In the genomic region with DNA sequence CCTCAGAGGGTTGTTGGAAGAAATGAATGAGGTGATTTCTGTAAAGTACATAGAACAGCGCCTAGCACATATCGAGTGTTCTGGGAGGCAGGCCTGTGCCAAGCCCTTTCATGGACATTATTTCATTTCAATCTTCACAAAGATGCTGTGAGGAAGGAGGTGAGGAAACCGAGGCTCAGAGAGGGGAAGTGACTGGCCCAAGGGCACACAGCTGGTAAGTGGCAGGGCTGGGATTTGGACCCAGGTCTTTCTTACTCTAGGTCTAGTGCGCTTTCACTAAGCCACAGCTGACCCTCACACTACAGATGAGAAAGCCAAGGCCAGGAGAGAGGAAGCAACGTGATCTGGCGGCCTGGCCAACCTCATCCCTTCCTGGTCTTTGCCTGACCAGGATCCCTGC, we compare ENCODE assay signal across 20 cellular contexts. TPM values are rescaled to one million over a fixed set of nuclear protein-coding genes. Genes with fewer than 3 reads are reported as not detected.
A peak's percentile ranks its signal among the peaks of the same experiment; 100 is the strongest.
DNase-seq lines count a peak whose midpoint lies in the region; ATAC-seq, FAIRE-seq and TF ChIP-seq lines count a peak whose summit lies in the region.
"Had no signal": no experiment of that assay in that cellular context is flagged by ENCODE, and none has a peak within 500 bp of the region (broad histone marks: within the 10 kb centered on the region; RNA-seq: fewer than 3 reads in every experiment).

No MANE protein-coding gene starts in this region.

- TF ChIP-seq CTCF in DND-41 (IDR thresholded peaks at IDR 0.05; ENCODE audit: borderline replicate concordance, extremely low read depth, low read length, poor library complexity, severe bottlenecking) (no peak), K562 (IDR thresholded peaks at IDR 0.05 in 2 of 3, conservative IDR thresholded peaks at IDR 0.05 in 1 of 3; ENCODE audit: insufficient read depth in 2 of 3, low read depth in 1 of 3, low read length in 3 of 3) (no peak), neural cell (IDR thresholded peaks at IDR 0.05; ENCODE audit: poor library complexity, severe bottlenecking) (no peak)

- H3K36me3 Mint-ChIP-seq in activated CD4-positive, alpha-beta T cell treated with anti-CD3 and anti-CD28 coated beads for 36 hours (ENCODE audit: low read depth): peaks cover 4% of the 10 kb centered on the region

- no peaks in the 10 kb centered on the region; the same call in 1 of the 2 replicates for H3K36me3 ChIP-seq in DND-41 (ENCODE audit: insufficient read depth, low read length)
- peaks cover 3% of the 10 kb centered on the region; the same call in 1 of the 3 replicates for H3K36me3 ChIP-seq in K562 (ENCODE audit: control insufficient read depth, insufficient read depth, low read length)
- no peaks in the 10 kb centered on the region for H3K36me3 ChIP-seq in neural cell (ENCODE audit: insufficient read depth, low read length)
- no peaks in the 10 kb centered on the region for H3K36me3 ChIP-seq in GM23248 (ENCODE audit: low read depth)
- H3K36me3 ChIP-seq: transverse colon had no signal

- TF ChIP-seq RAD21 in K562 (CRISPR knock-in tag; conservative IDR thresholded peaks at IDR 0.05 in 1 of 2, IDR thresholded peaks at IDR 0.05 in 1 of 2): no peak
- TF ChIP-seq RAD21 in neural cell (conservative IDR thresholded peaks at IDR 0.05): no peak

- BruUV-seq in K562 (replicated peaks; lab: Mats Ljungman, UMichigan): no TSS peak

- H3K4me1 ChIP-seq in DND-41 (ENCODE audit: insufficient read depth, low read length) (peaks cover 21% of the 10 kb centered on the region), K562 (replicated peaks in 1 of 2; ENCODE audit: control insufficient read depth in 2 of 2, insufficient read depth in 2 of 2, low read length in 2 of 2) (peaks cover 0 to 25% of the 10 kb centered on the region in 2 experiments; a peak in 3 of 5 replicates), GM23248 (ENCODE audit: insufficient read depth) (no peaks in the 10 kb centered on the region)

- H4K20me1 ChIP-seq in DND-41 (ENCODE audit: insufficient read depth, low read length) (no peaks in the 10 kb centered on the region), K562 (replicated peaks; ENCODE audit: control insufficient read depth, insufficient read depth, low read length) (peaks cover 6% of the 10 kb centered on the region; the same call in 1 of the 2 replicates), neural cell (ENCODE audit: insufficient read depth) (no peaks in the 10 kb centered on the region), GM23248 (ENCODE audit: insufficient read depth) (no peaks in the 10 kb centered on the region)

- H3K4me2 ChIP-seq in DND-41 (ENCODE audit: insufficient read depth, low read length): peak overlapping the region; percentile 100; the same call in 1 of the 2 replicates
- no peak overlapping the region for H3K4me2 ChIP-seq in K562 (ENCODE audit: insufficient read depth, low read length)
- H3K4me2 ChIP-seq in neural cell (ENCODE audit: low read length): peak overlapping the region; percentile 99
- H3K4me2 ChIP-seq in GM23248 (ENCODE audit: unreplicated experiment): no peak overlapping the region

- no peaks in the 10 kb centered on the region for H3K9me3 ChIP-seq in DND-41 (ENCODE audit: insufficient read depth, low read length, severe bottlenecking)
- no peaks in the 10 kb centered on the region for H3K9me3 ChIP-seq in K562 (replicated peaks; ENCODE audit: control insufficient read depth, insufficient read depth, low read depth, low read length)
- H3K9me3 ChIP-seq in neural cell (ENCODE audit: low read length): no peaks in the 10 kb centered on the region
- no peaks in the 10 kb centered on the region for H3K9me3 ChIP-seq in GM23248 (ENCODE audit: low read depth)
- H3K9me3 ChIP-seq: A549, body of pancreas, gastroesophageal sphincter, mucosa of descending colon, SK-N-SH, transverse colon had no signal

- no peaks in the 10 kb centered on the region for H3K9me2 ChIP-seq in neural cell (ENCODE audit: insufficient read depth, low read length)
- H3K9me2 ChIP-seq in GM23248 (ENCODE audit: insufficient read depth): no peaks in the 10 kb centered on the region
- H3K9me2 ChIP-seq: SK-N-SH had no signal

- POLR2A ChIA-PET in activated CD4-positive, alpha-beta T cell treated with anti-CD3 and anti-CD28 coated beads for 36 hours (lab: Charles Lee): interaction anchor here (0.7 to 0.9 kb wide), 2 partner anchors 21 to 30 kb away, joined by 3 read pairs; a partner anchor contains a TSS
- POLR2A ChIA-PET in K562 (lab: Yijun Ruan, JAX): interaction anchor here (0.7 to 1.7 kb wide), 3 partner anchors 11 to 367 kb away, joined by 3 to 11 read pairs (median 3); a partner anchor contains a TSS

- no peak for DNase-seq in activated CD4-positive, alpha-beta T cell treated with anti-CD3 and anti-CD28 coated beads for 36 hours
- DNase-seq in activated CD4-positive, alpha-beta T cell treated with anti-CD3 and anti-CD28 coated beads for 48 hours: no peak
- DNase-seq in DND-41: no peak
- DNase-seq in K562 (ENCODE audit: extremely low read depth in 1 of 4, low spot score in 3 of 4): no peak
- no peak for DNase-seq in cerebellar nuclear complex (lab: John Stamatoyannopoulos, UW)
- no peak for DNase-seq in GM23248
- DNase-seq: activated gamma-delta T cell, body of pancreas, erythroblast, mucosa of descending colon, NCI-H1436 treated with DMSO at 0.1 percent for 48 hours, SK-N-SH, transverse colon had no signal

- CTCF ChIA-PET in activated CD4-positive, alpha-beta T cell treated with anti-CD3 and anti-CD28 coated beads for 36 hours (lab: Charles Lee): interaction anchor here (0.7 to 4.9 kb wide), 5 partner anchors 9 to 38 kb away, joined by 4 to 37 read pairs (median 4); a partner anchor contains a TSS
- CTCF ChIA-PET in K562 (lab: Yijun Ruan, JAX; ENCODE audit: low intra/inter-chr PET ratio): no interaction called here

- H3K27me3 Mint-ChIP-seq in activated CD4-positive, alpha-beta T cell treated with anti-CD3 and anti-CD28 coated beads for 36 hours: no peaks in the 10 kb centered on the region

- H3K27ac Mint-ChIP-seq in activated CD4-positive, alpha-beta T cell treated with anti-CD3 and anti-CD28 coated beads for 36 hours: no peak overlapping the region

- H2AFZ ChIP-seq in DND-41 (ENCODE audit: low read depth, low read length): no peak overlapping the region
- no peak overlapping the region for H2AFZ ChIP-seq in K562 (ENCODE audit: low read depth, low read length)
- no peak overlapping the region for H2AFZ ChIP-seq in neural cell (ENCODE audit: low read depth, low read length)
- no peak overlapping the region for H2AFZ ChIP-seq in GM23248

- TF ChIP-seq EP300 in K562 (IDR thresholded peaks at IDR 0.05; ENCODE audit: low read length) (no peak), neural cell (conservative IDR thresholded peaks at IDR 0.05; ENCODE audit: poor library complexity, severe bottlenecking) (no peak)

- H3K9me3 Mint-ChIP-seq in activated CD4-positive, alpha-beta T cell treated with anti-CD3 and anti-CD28 coated beads for 36 hours (ENCODE audit: low read depth): no peaks in the 10 kb centered on the region

- H3K27me3 ChIP-seq in DND-41 (ENCODE audit: insufficient read depth, low read length, poor library complexity) (no peaks in the 10 kb centered on the region), K562 (ENCODE audit: control insufficient read depth in 2 of 2, insufficient read depth in 2 of 2, low read length in 2 of 2) (no peaks in the 10 kb centered on the region), neural cell (ENCODE audit: insufficient read depth, low read depth, low read length) (no peaks in the 10 kb centered on the region), GM23248 (replicated peaks; ENCODE audit: insufficient read depth) (no peaks in the 10 kb centered on the region)
- H3K27me3 ChIP-seq: body of pancreas, gastroesophageal sphincter, transverse colon had no signal

- H3K9ac ChIP-seq in DND-41 (ENCODE audit: low read depth, low read length): no peak overlapping the region
- no peak overlapping the region; a peak in 1 of 4 replicates for H3K9ac ChIP-seq in K562 (ENCODE audit: insufficient read depth in 1 of 2, low read depth in 2 of 2, low read length in 2 of 2)
- peak overlapping the region; percentile 91 for H3K9ac ChIP-seq in neural cell (ENCODE audit: low read length)
- H3K9ac ChIP-seq in GM23248: no peak overlapping the region
- H3K9ac ChIP-seq: SK-N-SH had no signal

- no peak for ATAC-seq in activated CD4-positive, alpha-beta T cell treated with anti-CD3 and anti-CD28 coated beads for 36 hours
- ATAC-seq in DND-41 (ENCODE audit: insufficient read depth, low read depth) (no peak), K562 (no peak), GM21447 (IDR thresholded peaks at IDR 0.05; ENCODE audit: unreplicated experiment) (no peak)
- ATAC-seq: A549, body of pancreas, gastroesophageal sphincter, HCT116, mucosa of descending colon had no signal

- intact Hi-C loops in activated CD4-positive, alpha-beta T cell treated with anti-CD3 and anti-CD28 coated beads for 36 hours (cut with DNase I, micrococcal nuclease): loop anchor here in 1 of 2 experiments (5.0 kb wide), 2 partner anchors 489 to 611 kb away; a partner anchor contains a TSS
- intact Hi-C loops in K562 (cut with micrococcal nuclease): no loop called here

- H3K4me1 Mint-ChIP-seq in activated CD4-positive, alpha-beta T cell treated with anti-CD3 and anti-CD28 coated beads for 36 hours: peaks cover 28% of the 10 kb centered on the region

- FAIRE-seq in K562 (lab: Jason Lieb, UNC): no peak
- FAIRE-seq: A549 had no signal

- no peak for TF ChIP-seq POLR2A in K562 (conservative IDR thresholded peaks at IDR 0.05)

- in situ Hi-C loops in K562 (cut with MboI) (no loop called here), GM23248 (cut with MboI) (no loop called here)

- H3K27ac ChIP-seq in DND-41 (ENCODE audit: low read length) (no peak overlapping the region), K562 (ENCODE audit: extremely low read depth, low read depth, low read length) (no peak overlapping the region), neural cell (ENCODE audit: low read length) (no peak overlapping the region), GM23248 (no peak overlapping the region)
- H3K27ac ChIP-seq: A549, body of pancreas, gastroesophageal sphincter, skin epidermis, transverse colon had no signal

- H3F3A ChIP-seq in neural cell (ENCODE audit: insufficient read depth, low read length, poor library complexity, severe bottlenecking) (no peaks in the 10 kb centered on the region), GM23248 (ENCODE audit: insufficient read depth) (no peaks in the 10 kb centered on the region)

- no peaks in the 10 kb centered on the region for H3K9me1 ChIP-seq in K562 (ENCODE audit: control insufficient read depth, insufficient read depth, low read length)

- H3K79me2 ChIP-seq in DND-41 (ENCODE audit: insufficient read depth, low read length): no peaks in the 10 kb centered on the region
- no peaks in the 10 kb centered on the region for H3K79me2 ChIP-seq in K562 (ENCODE audit: control insufficient read depth, insufficient read depth, low read length)
- no peaks in the 10 kb centered on the region for H3K79me2 ChIP-seq in neural cell (replicated peaks; ENCODE audit: insufficient read depth, low read length)
- H3K79me2 ChIP-seq in GM23248 (ENCODE audit: insufficient read depth): no peaks in the 10 kb centered on the region

- H3K4me3 Mint-ChIP-seq in activated CD4-positive, alpha-beta T cell treated with anti-CD3 and anti-CD28 coated beads for 36 hours: peak overlapping the region; percentile 20

- WGBS in K562 (ENCODE audit: insufficient coverage, low coverage, missing lambda C conversion rate): 77% methylated on average over 6 of the region's 6 CpGs
- WGBS in GM23248 (ENCODE audit: low coverage in 1 of 2, low lambda C conversion rate in 2 of 2, missing lambda C conversion rate in 2 of 2), 2 experiments: 87 to 92% methylated on average over 6 of the region's 6 CpGs

- H3K4me3 ChIP-seq in DND-41 (ENCODE audit: low read depth in 1 of 2, low read length in 2 of 2) (no peak overlapping the region), K562 (no peak overlapping the region), neural cell (ENCODE audit: low read length) (peak overlapping the region; percentile 96), GM23248 (no peak overlapping the region)
- H3K4me3 ChIP-seq: A549, body of pancreas, mucosa of descending colon, skin epidermis, transverse colon had no signal

RNA-seq across cellular contexts. Expression of a gene that starts 2.0 kb away (rescaled TPM):
- 1 to 10 TPM; 5.7 to 7.0 TPM for total RNA-seq in activated CD4-positive, alpha-beta T cell treated with anti-CD3 and anti-CD28 coated beads for 36 hours
- total RNA-seq in K562 (2011; cell fraction: chromatin; rRNA removed; ENCODE audit: low replicate concordance): 7.3 and 22.6 TPM in 2 replicates
- 11.1 and 15.2 TPM in 2 replicates for total RNA-seq in K562 (2011; cell fraction: nucleolus; rRNA removed)
- 8.5 and 9.1 TPM in 2 replicates for total RNA-seq in K562 (2011; cell fraction: nucleoplasm; rRNA removed)
- 3.3 and 5.0 TPM in 2 replicates for total RNA-seq in K562 (2014; rRNA removed)
- total RNA-seq in K562 (2014; rRNA removed; fragmentation: Illumina TruSeq; extraction: Trizol): 1.3 and 1.9 TPM in 2 replicates
- 3.2 and 3.4 TPM in 2 replicates for total RNA-seq in K562 (2015; rRNA removed; fragmentation: Illumina TruSeq; extraction: Trizol)
- 4.0 and 4.2 TPM in 2 replicates for total RNA-seq in K562 (2021)
- polyA plus RNA-seq in K562 (2011; rRNA removed): 1.4 and 1.6 TPM in 2 replicates
- polyA plus RNA-seq in K562 (2011; cell fraction: cytosol; rRNA removed): 1.6 and 3.4 TPM in 2 replicates
- polyA plus RNA-seq in K562 (2011; cell fraction: nucleus; rRNA removed): 2.8 and 5.6 TPM in 2 replicates
- polyA plus RNA-seq in K562 (2012): 2.7 and 4.4 TPM in 2 replicates
- polyA plus RNA-seq in K562 (2014; fragmentation: Illumina TruSeq; extraction: Trizol): 1.9 and 3.3 TPM in 2 replicates
- polyA plus RNA-seq in K562 (2014; fragmentation: Nextera tagmentation; extraction: Ambion mirVana): under 1 TPM; 0.17 to 0.46 TPM
- polyA plus RNA-seq in K562 (2014; rRNA removed): 2.4 and 2.6 TPM in 2 replicates
- polyA minus RNA-seq in K562 (2011; rRNA and poly(A)+ RNA removed): 2.6 and 4.2 TPM in 2 replicates
- polyA minus RNA-seq in K562 (2011; cell fraction: cytosol; rRNA and poly(A)+ RNA removed): 1.3 and 4.4 TPM in 2 replicates
- polyA minus RNA-seq in K562 (2011; cell fraction: nucleus; rRNA and poly(A)+ RNA removed): 6.1 and 6.7 TPM in 2 replicates
- 13.3 and 16.2 TPM in 2 replicates for polyA plus RNA-seq in neural cell
- polyA minus RNA-seq in neural cell: 21.4 and 26.3 TPM in 2 replicates
- 8.1 and 10.5 TPM in 2 replicates for total RNA-seq in GM23248 (2014; rRNA removed; shearing (Covaris generic))
- 5.3 and 5.8 TPM in 2 replicates for polyA plus RNA-seq in GM23248 (2016; fragmentation: Nextera tagmentation; extraction: Ambion mirVana)

RNA-seq across cellular contexts. Expression of a gene that starts 11.5 kb away (rescaled TPM):
- 10 to 100 TPM; 87.1 to 91.9 TPM for total RNA-seq in activated CD4-positive, alpha-beta T cell treated with anti-CD3 and anti-CD28 coated beads for 36 hours
- total RNA-seq in K562 (2011; cell fraction: chromatin; rRNA removed; ENCODE audit: low replicate concordance): 31.7 and 93.6 TPM in 2 replicates
- 79.4 and 87.0 TPM in 2 replicates for total RNA-seq in K562 (2011; cell fraction: nucleolus; rRNA removed)
- 33.9 and 47.9 TPM in 2 replicates for total RNA-seq in K562 (2011; cell fraction: nucleoplasm; rRNA removed)
- total RNA-seq in K562 (2014; rRNA removed) (69.2 and 115 TPM in 2 replicates), K562 (2014; rRNA removed; fragmentation: Illumina TruSeq; extraction: Trizol) (24.2 and 35.1 TPM in 2 replicates), K562 (2015; rRNA removed; fragmentation: Illumina TruSeq; extraction: Trizol) (45.0 and 50.2 TPM in 2 replicates), K562 (2021) (59.4 and 66.3 TPM in 2 replicates)
- polyA plus RNA-seq in K562 (2011; rRNA removed) (33.0 and 47.6 TPM in 2 replicates), K562 (2014; fragmentation: Illumina TruSeq; extraction: Trizol) (45.0 and 61.6 TPM in 2 replicates), K562 (2014; fragmentation: Nextera tagmentation; extraction: Ambion mirVana) (1 to 10 TPM; 3.7 to 6.2 TPM), K562 (2014; rRNA removed) (43.3 and 56.3 TPM in 2 replicates), neural cell (56.2 and 71.7 TPM in 2 replicates), GM23248 (2016; fragmentation: Nextera tagmentation; extraction: Ambion mirVana) (33.5 and 34.7 TPM in 2 replicates)
- 35.9 and 62.9 TPM in 2 replicates for polyA plus RNA-seq in K562 (2011; cell fraction: cytosol; rRNA removed)
- 77.2 and 136 TPM in 2 replicates for polyA plus RNA-seq in K562 (2011; cell fraction: nucleus; rRNA removed)
- 51.4 and 57.3 TPM in 2 replicates for polyA plus RNA-seq in K562 (2012)
- polyA minus RNA-seq in K562 (2011; rRNA and poly(A)+ RNA removed): 42.3 and 51.5 TPM in 2 replicates
- 58.5 and 65.1 TPM in 2 replicates for polyA minus RNA-seq in K562 (2011; cell fraction: cytosol; rRNA and poly(A)+ RNA removed)
- 42.8 and 46.9 TPM in 2 replicates for polyA minus RNA-seq in K562 (2011; cell fraction: nucleus; rRNA and poly(A)+ RNA removed)
- 49.9 and 80.8 TPM in 2 replicates for polyA minus RNA-seq in neural cell
- 50.8 and 64.1 TPM in 2 replicates for total RNA-seq in GM23248 (2014; rRNA removed; shearing (Covaris generic))

RNA-seq across cellular contexts. Expression of a gene that starts 30.0 kb away (rescaled TPM):
- total RNA-seq in activated CD4-positive, alpha-beta T cell treated with anti-CD3 and anti-CD28 coated beads for 36 hours: 100 to 1,000 TPM; 115 to 120 TPM
- 9.4 and 12.2 TPM in 2 replicates for total RNA-seq in K562 (2011; cell fraction: chromatin; rRNA removed; ENCODE audit: low replicate concordance)
- 16.2 and 19.7 TPM in 2 replicates for total RNA-seq in K562 (2011; cell fraction: nucleolus; rRNA removed)
- 14.8 and 21.9 TPM in 2 replicates for total RNA-seq in K562 (2011; cell fraction: nucleoplasm; rRNA removed)
- total RNA-seq in K562 (2014; rRNA removed) (135 and 148 TPM in 2 replicates), K562 (2014; rRNA removed; fragmentation: Illumina TruSeq; extraction: Trizol) (75.0 and 81.4 TPM in 2 replicates), K562 (2015; rRNA removed; fragmentation: Illumina TruSeq; extraction: Trizol) (88.3 and 91.2 TPM in 2 replicates), K562 (2021) (133 and 148 TPM in 2 replicates)
- polyA plus RNA-seq in K562 (2011; rRNA removed) (97.6 and 100 TPM in 2 replicates), K562 (2014; fragmentation: Illumina TruSeq; extraction: Trizol) (91.9 and 103 TPM in 2 replicates), K562 (2014; fragmentation: Nextera tagmentation; extraction: Ambion mirVana) (10 to 100 TPM; 33.0 to 43.5 TPM), K562 (2014; rRNA removed) (173 and 208 TPM in 2 replicates), neural cell (50.9 and 54.3 TPM in 2 replicates), GM23248 (2016; fragmentation: Nextera tagmentation; extraction: Ambion mirVana) (75.7 and 76.6 TPM in 2 replicates)
- 83.4 and 86.1 TPM in 2 replicates for polyA plus RNA-seq in K562 (2011; cell fraction: cytosol; rRNA removed)
- 50.6 and 52.0 TPM in 2 replicates for polyA plus RNA-seq in K562 (2011; cell fraction: nucleus; rRNA removed)
- polyA plus RNA-seq in K562 (2012): 95.1 and 124 TPM in 2 replicates
- polyA minus RNA-seq in K562 (2011; rRNA and poly(A)+ RNA removed): 34.7 and 39.4 TPM in 2 replicates
- 22.9 and 23.3 TPM in 2 replicates for polyA minus RNA-seq in K562 (2011; cell fraction: cytosol; rRNA and poly(A)+ RNA removed)
- polyA minus RNA-seq in K562 (2011; cell fraction: nucleus; rRNA and poly(A)+ RNA removed): 3.2 and 6.6 TPM in 2 replicates
- polyA minus RNA-seq in neural cell: 13.1 and 15.2 TPM in 2 replicates
- 36.7 and 53.5 TPM in 2 replicates for total RNA-seq in GM23248 (2014; rRNA removed; shearing (Covaris generic))

RNA-seq across cellular contexts. Expression of a gene that starts 41.7 kb away (rescaled TPM):
- total RNA-seq in activated CD4-positive, alpha-beta T cell treated with anti-CD3 and anti-CD28 coated beads for 36 hours: 10 to 100 TPM in 1 of 2 experiments, 1 to 10 TPM in 1; 9.4 to 10.7 TPM
- 86.7 and 157 TPM in 2 replicates for total RNA-seq in K562 (2011; cell fraction: chromatin; rRNA removed; ENCODE audit: low replicate concordance)
- total RNA-seq in K562 (2011; cell fraction: nucleolus; rRNA removed): 79.0 and 82.0 TPM in 2 replicates
- 71.9 and 81.3 TPM in 2 replicates for total RNA-seq in K562 (2011; cell fraction: nucleoplasm; rRNA removed)
- total RNA-seq in K562 (2014; rRNA removed) (12.0 and 14.6 TPM in 2 replicates), K562 (2014; rRNA removed; fragmentation: Illumina TruSeq; extraction: Trizol) (8.3 and 9.0 TPM in 2 replicates), K562 (2015; rRNA removed; fragmentation: Illumina TruSeq; extraction: Trizol) (9.6 and 10.9 TPM in 2 replicates), K562 (2021) (12.5 and 15.2 TPM in 2 replicates)
- polyA plus RNA-seq in K562 (2011; rRNA removed) (12.1 and 18.8 TPM in 2 replicates), K562 (2014; fragmentation: Illumina TruSeq; extraction: Trizol) (12.3 and 12.7 TPM in 2 replicates), K562 (2014; fragmentation: Nextera tagmentation; extraction: Ambion mirVana) (10 to 100 TPM; 11.1 to 11.3 TPM), K562 (2014; rRNA removed) (11.4 and 19.8 TPM in 2 replicates), neural cell (55.1 and 69.5 TPM in 2 replicates), GM23248 (2016; fragmentation: Nextera tagmentation; extraction: Ambion mirVana) (20.2 and 23.0 TPM in 2 replicates)
- 12.9 and 13.3 TPM in 2 replicates for polyA plus RNA-seq in K562 (2011; cell fraction: cytosol; rRNA removed)
- polyA plus RNA-seq in K562 (2011; cell fraction: nucleus; rRNA removed): 49.5 and 74.6 TPM in 2 replicates
- polyA plus RNA-seq in K562 (2012): 9.3 and 22.4 TPM in 2 replicates
- polyA minus RNA-seq in K562 (2011; rRNA and poly(A)+ RNA removed): 15.0 and 17.2 TPM in 2 replicates
- polyA minus RNA-seq in K562 (2011; cell fraction: cytosol; rRNA and poly(A)+ RNA removed): 8.0 and 16.0 TPM in 2 replicates
- polyA minus RNA-seq in K562 (2011; cell fraction: nucleus; rRNA and poly(A)+ RNA removed): 32.0 and 34.5 TPM in 2 replicates
- polyA minus RNA-seq in neural cell: 69.6 and 84.2 TPM in 2 replicates
- 39.1 and 58.8 TPM in 2 replicates for total RNA-seq in GM23248 (2014; rRNA removed; shearing (Covaris generic))

RNA-seq across cellular contexts. Expression of a gene that starts 47.9 kb away (rescaled TPM):
- total RNA-seq in activated CD4-positive, alpha-beta T cell treated with anti-CD3 and anti-CD28 coated beads for 36 hours: under 1 TPM; 0.07 TPM
- not detected in 2 replicates for total RNA-seq in K562 (2011; cell fraction: chromatin; rRNA removed; ENCODE audit: low replicate concordance)
- not detected in 2 replicates for total RNA-seq in K562 (2011; cell fraction: nucleolus; rRNA removed)
- not detected in 2 replicates for total RNA-seq in K562 (2011; cell fraction: nucleoplasm; rRNA removed)
- not detected in 2 replicates for total RNA-seq in K562 (2014; rRNA removed)
- not detected in 2 replicates for total RNA-seq in K562 (2014; rRNA removed; fragmentation: Illumina TruSeq; extraction: Trizol)
- total RNA-seq in K562 (2015; rRNA removed; fragmentation: Illumina TruSeq; extraction: Trizol): not detected in 2 replicates
- total RNA-seq in K562 (2021): not detected in 2 replicates
- not detected in 2 replicates for polyA plus RNA-seq in K562 (2011; rRNA removed)
- 0.01 TPM in 1 of 2 replicates, not detected in the other for polyA plus RNA-seq in K562 (2011; cell fraction: cytosol; rRNA removed)
- not detected in 2 replicates for polyA plus RNA-seq in K562 (2011; cell fraction: nucleus; rRNA removed)
- polyA plus RNA-seq in K562 (2012): not detected in 2 replicates
- polyA plus RNA-seq in K562 (2014; fragmentation: Illumina TruSeq; extraction: Trizol): not detected in 2 replicates
- not detected for polyA plus RNA-seq in K562 (2014; fragmentation: Nextera tagmentation; extraction: Ambion mirVana)
- polyA plus RNA-seq in K562 (2014; rRNA removed): not detected in 2 replicates
- polyA minus RNA-seq in K562 (2011; rRNA and poly(A)+ RNA removed): not detected in 2 replicates
- polyA minus RNA-seq in K562 (2011; cell fraction: cytosol; rRNA and poly(A)+ RNA removed): not detected in 2 replicates
- not detected in 2 replicates for polyA minus RNA-seq in K562 (2011; cell fraction: nucleus; rRNA and poly(A)+ RNA removed)
- 6.7 and 10.6 TPM in 2 replicates for polyA plus RNA-seq in neural cell
- 13.4 and 21.9 TPM in 2 replicates for polyA minus RNA-seq in neural cell
- not detected in 2 replicates for total RNA-seq in GM23248 (2014; rRNA removed; shearing (Covaris generic))
- not detected in 2 replicates for polyA plus RNA-seq in GM23248 (2016; fragmentation: Nextera tagmentation; extraction: Ambion mirVana)
- total RNA-seq: body of pancreas, HT1080 had no signal

Comparison
In these comparisons a context has a peak if more than half of its experiments do, and no peak if none do; other contexts are left out.
1. H3K4me2 ChIP-seq: peak in DND-41 (single experiment) and neural cell (single experiment); none in K562 (single experiment) and GM23248 (single experiment).